ENCODE assay signal across 11 cellular contexts in the genomic region with DNA sequence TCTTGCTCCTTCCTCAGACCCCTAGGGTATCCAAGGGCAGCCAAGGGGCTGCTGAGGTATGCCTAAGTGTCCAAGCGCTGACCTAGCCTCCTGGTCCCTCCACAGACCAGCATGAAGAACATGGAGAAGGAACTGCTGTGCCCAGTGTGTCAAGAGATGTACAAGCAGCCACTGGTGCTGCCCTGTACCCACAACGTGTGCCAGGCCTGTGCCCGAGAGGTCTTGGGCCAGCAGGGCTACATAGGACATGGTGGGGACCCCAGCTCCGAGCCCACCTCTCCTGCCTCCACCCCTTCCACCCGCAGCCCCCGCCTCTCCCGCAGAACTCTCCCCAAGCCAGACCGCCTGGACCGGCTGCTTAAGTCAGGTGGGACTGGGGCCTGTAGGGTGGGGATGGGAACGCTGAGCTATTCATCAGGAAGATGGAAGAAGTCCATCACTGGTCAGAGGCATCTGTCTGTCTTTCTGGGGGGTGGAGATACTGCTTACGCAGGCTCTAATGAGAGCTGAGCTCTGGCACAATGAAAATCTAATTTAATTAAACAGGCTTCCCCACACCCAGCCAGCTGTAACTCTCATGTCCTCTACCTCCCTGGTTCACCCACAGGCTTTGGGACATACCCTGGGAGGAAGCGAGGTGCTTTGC. TPM values are rescaled to one million over a fixed set of nuclear protein-coding genes. Genes with fewer than 3 reads are reported as not detected.
DNase-seq lines count a peak whose midpoint lies in the region; ATAC-seq and TF ChIP-seq lines count a peak whose summit lies in the region.
"Had no signal": no experiment of that assay in that cellular context is flagged by ENCODE, and none has a peak within 500 bp of the region (broad histone marks: within the 10 kb centered on the region; RNA-seq: fewer than 3 reads in every experiment).

No MANE protein-coding gene starts in this region.

- peak overlapping the region in 1 of 6 donors; percentile 68 for H3K27ac Mint-ChIP-seq in naive B cell
- H3K27ac Mint-ChIP-seq: activated naive CD4-positive, alpha-beta T cell treated with anti-CD3 and anti-CD28 coated beads, Interleukin-2, amount 50 U/mL, for 72 hours had no signal

- H3K9me3 ChIP-seq in BLaER1 treated with 17β-estradiol and CSF1 and Interleukin-3, amounts not matched to agents 10 nM and 100 nM (replicated peaks in 1 of 11), result no peaks in the 10 kb centered on the region

- H3K4me1 Mint-ChIP-seq in naive B cell, result peaks cover 41 to 44% (median 41%) of the 10 kb centered on the region in 3 donors

- no peaks in the 10 kb centered on the region for H3K27me3 Mint-ChIP-seq in naive B cell

- H3K9ac ChIP-seq in BLaER1 treated with 17β-estradiol and CSF1 and Interleukin-3, amounts not matched to agents 10 nM and 100 nM, result peak overlapping the region in 9 of 11 experiments; percentile 87 to 97 (median 92); a peak in 20 of 22 replicates
- H3K9ac ChIP-seq: KMS-11 had no signal

- ATAC-seq in naive B cell (ENCODE audit: low read depth in 2 of 2), result no peak
- no peak for ATAC-seq in HG03039 (IDR thresholded peaks at IDR 0.05; ENCODE audit: unreplicated experiment)
- ATAC-seq: activated naive CD4-positive, alpha-beta T cell treated with anti-CD3 and anti-CD28 coated beads, Interleukin-2, amount 50 U/mL, for 72 hours had no signal

- peaks cover 46 to 77% (median 65%) of the 10 kb centered on the region in 10 experiments for H3K4me1 ChIP-seq in BLaER1 treated with 17β-estradiol and CSF1 and Interleukin-3, amounts not matched to agents 10 nM and 100 nM

- in situ Hi-C loops in brain microvascular endothelial cell (cut with HindIII; ENCODE audit: low pct_ligation_motif_present, low sequenced_read_pairs), result no loop called here

- no peaks in the 10 kb centered on the region for H3K36me3 Mint-ChIP-seq in naive B cell

- no peak for TF ChIP-seq CTCF in brain microvascular endothelial cell (IDR thresholded peaks at IDR 0.05; ENCODE audit: low read depth, low read length, missing control alignments)

- peak overlapping the region; percentile 90 to 99 (median 97) for H3K4me2 ChIP-seq in BLaER1 treated with 17β-estradiol and CSF1 and Interleukin-3, amounts not matched to agents 10 nM and 100 nM

- DNase-seq in HuH-7.5 (ENCODE audit: low spot score) (peak; percentile 27), brain microvascular endothelial cell (no peak), naive B cell (no peak), NCI-H128 (lab: John Stamatoyannopoulos, UW; ENCODE audit: unreplicated experiment) (no peak), glomerular visceral epithelial cell (ENCODE audit: extremely low spot score) (no peak), kidney glomerular epithelial cell (lab: John Stamatoyannopoulos, UW) (no peak)
- DNase-seq: foreskin melanocyte had no signal

- H3K4me3 Mint-ChIP-seq in naive B cell, result peak overlapping the region in 6 of 8 donors; percentile 43 to 97 (median 65)

- H3K27ac ChIP-seq in BLaER1 treated with 17β-estradiol and CSF1 and Interleukin-3, amounts not matched to agents 10 nM and 100 nM, result peak overlapping the region in 7 of 11 experiments; percentile 60 to 95 (median 88); a peak in 10 of 22 replicates
- no peak overlapping the region for H3K27ac ChIP-seq in brain microvascular endothelial cell
- H3K27ac ChIP-seq: KMS-11 had no signal

- no peaks in the 10 kb centered on the region for H3K27me3 ChIP-seq in BLaER1 treated with 17β-estradiol and CSF1 and Interleukin-3, amounts not matched to agents 10 nM and 100 nM
- H3K27me3 ChIP-seq in brain microvascular endothelial cell (replicated peaks), result no peaks in the 10 kb centered on the region

- H3K4me3 ChIP-seq in BLaER1 treated with 17β-estradiol and CSF1 and Interleukin-3, amounts not matched to agents 10 nM and 100 nM, result peak overlapping the region; percentile 73 to 93 (median 84); a peak in 19 of 20 replicates
- peak overlapping the region; percentile 96 for H3K4me3 ChIP-seq in brain microvascular endothelial cell (ENCODE audit: low read depth, low read length)

- no peaks in the 10 kb centered on the region for H3K9me3 Mint-ChIP-seq in naive B cell
- H3K9me3 Mint-ChIP-seq: activated naive CD4-positive, alpha-beta T cell treated with anti-CD3 and anti-CD28 coated beads, Interleukin-2, amount 50 U/mL, for 72 hours had no signal

- peaks cover 38 to 56% (median 47%) of the 10 kb centered on the region in 11 experiments for H3K36me3 ChIP-seq in BLaER1 treated with 17β-estradiol and CSF1 and Interleukin-3, amounts not matched to agents 10 nM and 100 nM
- H3K36me3 ChIP-seq in brain microvascular endothelial cell (replicated peaks), result peaks cover 31% of the 10 kb centered on the region

- peaks cover 0 to 8% (median 0%) of the 10 kb centered on the region in 11 experiments; a peak in 5 of 22 replicates for H4K20me1 ChIP-seq in BLaER1 treated with 17β-estradiol and CSF1 and Interleukin-3, amounts not matched to agents 10 nM and 100 nM

RNA-seq across cellular contexts. Expression of a gene that starts 1.8 kb away (rescaled TPM):
- under 1 TPM in 2 of 6 donors, not detected in 4; 0.13 to 0.35 TPM for polyA plus RNA-seq in naive B cell (ENCODE audit: low read depth in 6 of 6)

RNA-seq across cellular contexts. Expression of a gene that starts 2.3 kb away (rescaled TPM):
- polyA plus RNA-seq in naive B cell (ENCODE audit: low read depth in 6 of 6), result 100 to 1,000 TPM; 340 to 379 (median 354) TPM

RNA-seq across cellular contexts. Expression of a gene that starts 32.3 kb away (rescaled TPM):
- polyA plus RNA-seq in naive B cell (ENCODE audit: low read depth in 6 of 6), result 1 to 10 TPM; 1.1 to 3.9 (median 2.2) TPM

RNA-seq across cellular contexts. Expression of a gene that starts 33.1 kb away (rescaled TPM):
- 10 to 100 TPM; 35.5 to 49.1 (median 42.0) TPM for polyA plus RNA-seq in naive B cell (ENCODE audit: low read depth in 6 of 6)

RNA-seq across cellular contexts. Expression of a gene that starts 35.1 kb away (rescaled TPM):
- polyA plus RNA-seq in naive B cell (ENCODE audit: low read depth in 6 of 6), result 100 to 1,000 TPM in 1 of 6 donors, 10 to 100 TPM in 5; 77.4 to 100 (median 90.5) TPM
